23 cellular contexts compared by ENCODE assay signal in genomic region chr21:35721701-35722100, GRCh38.
A peak's percentile ranks its signal among the peaks of the same experiment; 100 is the strongest.
DNase-seq lines count a peak whose midpoint lies in the region; ATAC-seq lines count a peak whose summit lies in the region.
"Had no signal": no experiment of that assay in that cellular context is flagged by ENCODE, and none has a peak within 500 bp of the region (broad histone marks: within the 10 kb centered on the region; RNA-seq: fewer than 3 reads in every experiment).

No MANE protein-coding gene starts in this region.

- H3K79me1 ChIP-seq in trophoblast cell (ENCODE audit: low read length): no peaks in the 10 kb centered on the region

- H3K4me1 ChIP-seq in duodenal mucosa (ENCODE audit: control insufficient read depth in 1 of 2, insufficient read depth in 2 of 2, low read length in 2 of 2): peaks cover 18 to 26% of the 10 kb centered on the region in 2 donors
- no peaks in the 10 kb centered on the region for H3K4me1 ChIP-seq in trophoblast cell (ENCODE audit: control insufficient read depth in 1 of 2, insufficient read depth in 2 of 2, low read length in 2 of 2)
- H3K4me1 ChIP-seq: BE2C, BLaER1 had no signal

- H3K23ac ChIP-seq in trophoblast cell (ENCODE audit: low read length): peak overlapping the region; percentile 46

- no peak overlapping the region for H3K4ac ChIP-seq in trophoblast cell (ENCODE audit: low read depth, low read length)

- H3K27ac ChIP-seq in caudate nucleus (ENCODE audit: low read depth, low read length) (peak overlapping the region; percentile 3), duodenal mucosa (ENCODE audit: low read depth, low read length) (no peak overlapping the region), trophoblast cell (ENCODE audit: low read depth, low read length) (no peak overlapping the region)
- H3K27ac ChIP-seq: BLaER1 had no signal

- no CpG with 5 or more reads among the region's 4 CpGs for WGBS in trophoblast cell (ENCODE audit: extremely low coverage, insufficient coverage, insufficient read length)

- H3K27me3 ChIP-seq in duodenal mucosa (ENCODE audit: control insufficient read depth in 1 of 2, insufficient read depth in 2 of 2, low read length in 2 of 2) (no peaks in the 10 kb centered on the region), trophoblast cell (ENCODE audit: insufficient read depth, low read length) (no peaks in the 10 kb centered on the region)
- H3K27me3 ChIP-seq: BE2C, BLaER1 had no signal

- H3K36me3 ChIP-seq in duodenal mucosa (ENCODE audit: control insufficient read depth in 1 of 2, insufficient read depth in 2 of 2, low read length in 2 of 2) (peaks cover 3 to 11% of the 10 kb centered on the region in 2 donors), trophoblast cell (ENCODE audit: control insufficient read depth in 1 of 2, insufficient read depth in 2 of 2, low read length in 2 of 2) (no peaks in the 10 kb centered on the region)
- H3K36me3 ChIP-seq: BE2C, BLaER1 had no signal

- H3K9ac ChIP-seq in duodenal mucosa (ENCODE audit: low read depth in 1 of 2, low read length in 2 of 2) (peak overlapping the region; percentile 65 to 71), trophoblast cell (ENCODE audit: low read length) (no peak overlapping the region)
- H3K9ac ChIP-seq: BLaER1 had no signal

- DNase-seq in caudate nucleus (lab: John Stamatoyannopoulos, UW) (no peak), trophoblast cell (peak; percentile 79 to 93)
- DNase-seq: 8988T; ACHN; BE2C; C1 segment of cervical spinal cord; CD4-positive, alpha-beta memory T cell; CD4-positive, CD25-positive, alpha-beta regulatory T cell; CD8-positive, alpha-beta memory T cell; COR-L47; DMS 273 treated with DMSO at 0.1 percent for 48 hours; DMS153; DMS53; DMS79; DND-41; EL; GDM1 had no signal

- H3K4me3 ChIP-seq in duodenal mucosa (ENCODE audit: low read depth in 1 of 2, low read length in 2 of 2): peak overlapping the region; percentile 52 to 76
- H3K4me3 ChIP-seq in trophoblast cell (ENCODE audit: low read depth, low read length): no peak overlapping the region
- H3K4me3 ChIP-seq: BLaER1, GM12878 had no signal

- H4K91ac ChIP-seq in trophoblast cell (ENCODE audit: low read depth, low read length): no peak overlapping the region

- no peak overlapping the region for H2AFZ ChIP-seq in trophoblast cell (ENCODE audit: insufficient read depth, low read length, poor library complexity)

- H3K9me3 ChIP-seq in duodenal mucosa (ENCODE audit: control insufficient read depth in 1 of 2, low read length in 2 of 2) (peaks cover 0 to 3% of the 10 kb centered on the region in 2 donors), trophoblast cell (ENCODE audit: insufficient read depth, low read depth, low read length) (peaks cover 3% of the 10 kb centered on the region)
- H3K9me3 ChIP-seq: BE2C had no signal

- H3K18ac ChIP-seq in trophoblast cell (ENCODE audit: low read length): no peak overlapping the region

- no peak overlapping the region for H4K8ac ChIP-seq in trophoblast cell (ENCODE audit: low read depth, low read length)

- no peak overlapping the region for H3K4me2 ChIP-seq in trophoblast cell (ENCODE audit: low read length)
- H3K4me2 ChIP-seq: BLaER1 had no signal

- no peak overlapping the region for H4K12ac ChIP-seq in trophoblast cell (ENCODE audit: low read depth, low read length)

- ATAC-seq in GM18498 (IDR thresholded peaks at IDR 0.05; ENCODE audit: unreplicated experiment) (no peak), HG03097 (IDR thresholded peaks at IDR 0.05; ENCODE audit: low FRiP score, unreplicated experiment) (no peak), GM18868 (IDR thresholded peaks at IDR 0.05; ENCODE audit: unreplicated experiment) (no peak)
- ATAC-seq: GM12878 had no signal

- no peaks in the 10 kb centered on the region for H3K79me2 ChIP-seq in trophoblast cell (ENCODE audit: control insufficient read depth, insufficient read depth, low read length, poor library complexity)

- H2AK5ac ChIP-seq in trophoblast cell (ENCODE audit: low read length): no peak overlapping the region

- H2BK120ac ChIP-seq in trophoblast cell (ENCODE audit: insufficient read depth, low read length, poor library complexity): no peak overlapping the region

- H2BK5ac ChIP-seq in trophoblast cell (ENCODE audit: low read depth, low read length, poor library complexity): no peak overlapping the region

- H2BK12ac ChIP-seq in trophoblast cell (ENCODE audit: low read length): no peak overlapping the region

- no peak overlapping the region for H3K14ac ChIP-seq in trophoblast cell (ENCODE audit: low read length)

Comparison
In these comparisons a context has a peak if more than half of its experiments do, and no peak if none do; other contexts are left out.
1. DNase-seq: peak in trophoblast cell (2 of 2); none in caudate nucleus (0 of 61).